11 cellular contexts compared by ENCODE assay signal in the genomic region with DNA sequence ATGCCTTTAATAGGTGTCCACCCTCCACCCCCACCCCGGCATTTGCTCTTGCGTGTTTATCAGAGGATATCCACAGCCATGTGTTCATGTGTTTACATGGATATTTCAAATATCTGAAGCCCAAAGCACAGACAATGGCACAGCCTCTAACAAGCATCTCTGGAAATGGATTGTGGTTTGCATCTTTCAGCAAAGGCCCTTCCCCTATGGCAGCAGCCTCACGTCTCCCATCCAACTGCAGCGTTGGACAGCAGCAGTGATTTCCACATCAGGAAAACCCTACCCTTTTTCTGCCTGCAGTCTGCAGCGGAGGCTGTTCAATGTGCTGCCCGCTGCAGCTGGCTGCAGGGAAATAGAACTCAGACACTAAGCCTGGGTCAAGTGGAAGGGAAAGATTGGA. TPM values are rescaled to one million over a fixed set of nuclear protein-coding genes. Genes with fewer than 3 reads are reported as not detected.
DNase-seq lines count a peak whose midpoint lies in the region; ATAC-seq, FAIRE-seq and TF ChIP-seq lines count a peak whose summit lies in the region.
"Had no signal": no experiment of that assay in that cellular context is flagged by ENCODE, and none has a peak within 500 bp of the region (broad histone marks: within the 10 kb centered on the region; RNA-seq: fewer than 3 reads in every experiment).

No MANE protein-coding gene starts in this region.

- H3K9me3 ChIP-seq in HepG2 (ENCODE audit: low read length), result no peaks in the 10 kb centered on the region
- no peaks in the 10 kb centered on the region for H3K9me3 ChIP-seq in subcutaneous abdominal adipose tissue (ENCODE audit: control insufficient read depth in 5 of 5, low read length in 5 of 5)
- no peaks in the 10 kb centered on the region for H3K9me3 ChIP-seq in ovary

- H3K4me1 ChIP-seq in HepG2 (ENCODE audit: insufficient read depth, low read length) (peaks cover 64% of the 10 kb centered on the region), subcutaneous abdominal adipose tissue (ENCODE audit: control insufficient read depth in 5 of 5, insufficient read depth in 5 of 5, low read length in 5 of 5) (peaks cover 7 to 55% (median 48%) of the 10 kb centered on the region in 5 donors), ovary (ENCODE audit: insufficient read depth) (peaks cover 10% of the 10 kb centered on the region)

- peak overlapping the region; percentile 68 for H3K4me3 Mint-ChIP-seq in activated T-cell treated with anti-CD3 and anti-CD28 coated beads, Interleukin-2, amount 50 U/mL, for 4 hours
- peak overlapping the region; percentile 71 for H3K4me3 Mint-ChIP-seq in activated naive CD8-positive, alpha-beta T cell treated with anti-CD3 and anti-CD28 coated beads, Interleukin-2, amount 50 U/mL, for 24 hours

- H3K27ac ChIP-seq in HepG2 (ENCODE audit: extremely low read length, insufficient read depth, low read length) (no peak overlapping the region), subcutaneous abdominal adipose tissue (ENCODE audit: low read depth, low read length) (no peak overlapping the region), ovary (no peak overlapping the region)
- H3K27ac ChIP-seq: C4-2B had no signal

- H3K27me3 Mint-ChIP-seq in activated T-cell treated with anti-CD3 and anti-CD28 coated beads, Interleukin-2, amount 50 U/mL, for 4 hours (ENCODE audit: low read depth), result peaks cover 19% of the 10 kb centered on the region
- peaks cover 37% of the 10 kb centered on the region for H3K27me3 Mint-ChIP-seq in activated naive CD8-positive, alpha-beta T cell treated with anti-CD3 and anti-CD28 coated beads, Interleukin-2, amount 50 U/mL, for 24 hours

- POLR2A ChIA-PET in HepG2 (lab: Yijun Ruan, JAX), result no interaction called here

- TF ChIP-seq EP300 in HepG2 (IDR thresholded peaks at IDR 0.05; ENCODE audit: low read depth in 2 of 2, low read length in 2 of 2) (no peak), HepG2 (CRISPR knock-in tag; IDR thresholded peaks at IDR 0.05; ENCODE audit: borderline replicate concordance) (no peak), ovary (IDR thresholded peaks at IDR 0.05) (no peak)

- H3K4me3 ChIP-seq in HepG2 (replicated peaks in 1 of 3; ENCODE audit: insufficient read depth in 1 of 3, low read depth in 2 of 3, low read length in 3 of 3) (peak overlapping the region in 2 of 3 experiments; percentile 60 to 68; a peak in 1 of 6 replicates), subcutaneous abdominal adipose tissue (ENCODE audit: low read depth in 1 of 5, low read length in 5 of 5) (peak overlapping the region in 4 of 5 donors; percentile 10 to 61 (median 28)), ovary (no peak overlapping the region)

- TF ChIP-seq CTCF in HepG2 (CRISPR knock-in tag; IDR thresholded peaks at IDR 0.05), result no peak
- no peak for TF ChIP-seq CTCF in ovary (IDR thresholded peaks at IDR 0.05)

- FAIRE-seq in HepG2 (lab: Jason Lieb, UNC), result no peak
- FAIRE-seq: endothelial cell of umbilical vein, RCC 7860 had no signal

- DNase-seq in activated T-cell treated with anti-CD3 and anti-CD28 coated beads, Interleukin-2, amount 50 U/mL, for 4 hours, result no peak
- no peak for DNase-seq in activated T-cell treated with anti-CD3 and anti-CD28 coated beads, Interleukin-2, amount 50 U/mL, for 48 hours
- no peak for DNase-seq in activated naive CD8-positive, alpha-beta T cell treated with anti-CD3 and anti-CD28 coated beads, Interleukin-2, amount 50 U/mL, for 24 hours
- DNase-seq in HepG2 (ENCODE audit: low spot score) (no peak), ureter (ENCODE audit: low spot score) (no peak), UCSD-AML1 (lab: John Stamatoyannopoulos, UW; ENCODE audit: unreplicated experiment) (no peak), ovary (no peak)

- H3K27ac Mint-ChIP-seq in activated naive CD8-positive, alpha-beta T cell treated with anti-CD3 and anti-CD28 coated beads, Interleukin-2, amount 50 U/mL, for 24 hours, result no peak overlapping the region

- no peaks in the 10 kb centered on the region for H4K20me1 ChIP-seq in HepG2 (ENCODE audit: insufficient read depth, low read length)

- no peak for ATAC-seq in activated T-cell treated with anti-CD3 and anti-CD28 coated beads, Interleukin-2, amount 50 U/mL, for 4 hours
- no peak for ATAC-seq in activated naive CD8-positive, alpha-beta T cell treated with anti-CD3 and anti-CD28 coated beads, Interleukin-2, amount 50 U/mL, for 24 hours
- peak; percentile 36 for ATAC-seq in HepG2

- no peak overlapping the region for H2AFZ ChIP-seq in HepG2 (ENCODE audit: low read length)

- H3K9ac ChIP-seq in HepG2 (ENCODE audit: insufficient read depth, low read depth, low read length), result no peak overlapping the region
- H3K9ac ChIP-seq in subcutaneous abdominal adipose tissue (ENCODE audit: low read length in 5 of 5), result no peak overlapping the region

- H3K36me3 ChIP-seq in HepG2 (replicated peaks in 1 of 2; ENCODE audit: control insufficient read depth in 1 of 2, insufficient read depth in 2 of 2, low read length in 2 of 2) (no peaks in the 10 kb centered on the region), subcutaneous abdominal adipose tissue (ENCODE audit: control insufficient read depth in 5 of 5, insufficient read depth in 5 of 5, low read length in 5 of 5) (no peaks in the 10 kb centered on the region), ovary (no peaks in the 10 kb centered on the region)

- H3K36me3 Mint-ChIP-seq in activated T-cell treated with anti-CD3 and anti-CD28 coated beads, Interleukin-2, amount 50 U/mL, for 4 hours (ENCODE audit: insufficient read depth), result no peaks in the 10 kb centered on the region
- H3K36me3 Mint-ChIP-seq in activated naive CD8-positive, alpha-beta T cell treated with anti-CD3 and anti-CD28 coated beads, Interleukin-2, amount 50 U/mL, for 24 hours (ENCODE audit: low read depth), result no peaks in the 10 kb centered on the region

- no TSS peak for BruUV-seq in HepG2 (replicated peaks; lab: Mats Ljungman, UMichigan)

- CTCF ChIA-PET in HepG2 (lab: Yijun Ruan, JAX; ENCODE audit: low intra/inter-chr PET ratio, low total read pairs), result no interaction called here

- peaks cover 0 to 11% of the 10 kb centered on the region in 2 experiments; a peak in 2 of 5 replicates for H3K27me3 ChIP-seq in HepG2 (ENCODE audit: control insufficient read depth in 1 of 2, insufficient read depth in 2 of 2, low read length in 2 of 2)
- H3K27me3 ChIP-seq in subcutaneous abdominal adipose tissue (ENCODE audit: control insufficient read depth in 5 of 5, insufficient read depth in 4 of 5, low read length in 5 of 5), result peaks cover 0 to 24% (median 9%) of the 10 kb centered on the region in 5 donors
- no peaks in the 10 kb centered on the region for H3K27me3 ChIP-seq in ovary

- no peak for TF ChIP-seq RAD21 in HepG2 (CRISPR knock-in tag; IDR thresholded peaks at IDR 0.05)

- WGBS in HepG2 (ENCODE audit: low lambda C conversion rate), result 7% methylated on average over 5 of the region's 6 CpGs
- WGBS in ovary, 3 donors, result 21 to 25% (median 21%) methylated on average over 6 of the region's 6 CpGs

- H3K79me2 ChIP-seq in HepG2 (ENCODE audit: insufficient read depth, low read length), result no peaks in the 10 kb centered on the region

- TF ChIP-seq POLR2A in HepG2 (IDR thresholded peaks at IDR 0.05; ENCODE audit: insufficient read depth in 1 of 2, low read depth in 2 of 2, low read length in 2 of 2), result no peak
- no peak for TF ChIP-seq POLR2A in ovary (IDR thresholded peaks at IDR 0.05)

- peaks cover 40% of the 10 kb centered on the region for H3K4me1 Mint-ChIP-seq in activated T-cell treated with anti-CD3 and anti-CD28 coated beads, Interleukin-2, amount 50 U/mL, for 4 hours (ENCODE audit: low read depth)
- peaks cover 43% of the 10 kb centered on the region for H3K4me1 Mint-ChIP-seq in activated naive CD8-positive, alpha-beta T cell treated with anti-CD3 and anti-CD28 coated beads, Interleukin-2, amount 50 U/mL, for 24 hours

- no peaks in the 10 kb centered on the region for H3K9me3 Mint-ChIP-seq in activated T-cell treated with anti-CD3 and anti-CD28 coated beads, Interleukin-2, amount 50 U/mL, for 4 hours
- no peaks in the 10 kb centered on the region for H3K9me3 Mint-ChIP-seq in activated naive CD8-positive, alpha-beta T cell treated with anti-CD3 and anti-CD28 coated beads, Interleukin-2, amount 50 U/mL, for 24 hours

- peak overlapping the region; percentile 74 for H3K4me2 ChIP-seq in HepG2 (ENCODE audit: low read depth, low read length)

- intact Hi-C loops in HepG2 (cut with micrococcal nuclease; ENCODE audit: unreplicated experiment) (no loop called here), ovary (cut with DNase I) (no loop called here)

- in situ Hi-C loops in HepG2 (cut with HindIII; ENCODE audit: extremely low pct_ligation_motif_present, low pct_unique_long_range_greater_than_20kb), result loop anchor here (5.0 kb wide), 1 partner anchor 33 kb away; no protein-coding TSS in a partner anchor

RNA-seq across cellular contexts. Expression of a gene that starts 1.6 kb away (rescaled TPM):
- 100 to 1,000 TPM; 179 to 227 (median 216) TPM for total RNA-seq in activated T-cell treated with anti-CD3 and anti-CD28 coated beads, Interleukin-2, amount 50 U/mL, for 4 hours
- total RNA-seq in HepG2 (2016; rRNA removed; fragmentation: Illumina TruSeq; extraction: Trizol), result 0.18 and 0.49 TPM in 2 replicates
- 0.09 TPM in 1 of 2 replicates, not detected in the other for total RNA-seq in HepG2 (2016; cell fraction: cytosol; rRNA removed; fragmentation: Illumina TruSeq; extraction: Trizol; ENCODE audit: low read depth)
- 0.24 and 0.36 TPM in 2 replicates for total RNA-seq in HepG2 (2016; cell fraction: insoluble cytoplasmic fraction; rRNA removed; fragmentation: Illumina TruSeq; extraction: Trizol)
- total RNA-seq in HepG2 (2016; cell fraction: membrane; rRNA removed; fragmentation: Illumina TruSeq; extraction: Trizol), result 0.14 and 0.19 TPM in 2 replicates
- 0.22 and 0.47 TPM in 2 replicates for total RNA-seq in HepG2 (2016; cell fraction: nucleus; rRNA removed; fragmentation: Illumina TruSeq; extraction: Trizol)
- 0.40 and 0.50 TPM in 2 replicates for polyA plus RNA-seq in HepG2 (2011; rRNA removed)
- 0.27 and 0.47 TPM in 2 replicates for polyA plus RNA-seq in HepG2 (2011; cell fraction: cytosol; rRNA removed)
- 0.58 and 0.66 TPM in 2 replicates for polyA plus RNA-seq in HepG2 (2011; cell fraction: nucleus; rRNA removed)
- 0.76 and 2.1 TPM in 2 replicates for polyA plus RNA-seq in HepG2 (2012)
- polyA plus RNA-seq in HepG2 (2016; cell fraction: cytosol; fragmentation: Illumina TruSeq; extraction: Trizol; ENCODE audit: low read depth), result 0.03 and 0.06 TPM in 2 replicates
- polyA plus RNA-seq in HepG2 (2016; cell fraction: insoluble cytoplasmic fraction; fragmentation: Illumina TruSeq; extraction: Trizol; ENCODE audit: low read depth), result 0.21 and 0.29 TPM in 2 replicates
- 0.09 and 0.11 TPM in 2 replicates for polyA plus RNA-seq in HepG2 (2016; cell fraction: membrane; fragmentation: Illumina TruSeq; extraction: Trizol; ENCODE audit: low read depth)
- 0.43 and 0.48 TPM in 2 replicates for polyA plus RNA-seq in HepG2 (2016; cell fraction: nucleus; fragmentation: Illumina TruSeq; extraction: Trizol; ENCODE audit: insufficient read depth, low read depth)
- 0.30 and 18.0 TPM in 2 replicates for polyA minus RNA-seq in HepG2 (2011; rRNA and poly(A)+ RNA removed; ENCODE audit: low replicate concordance)
- 0.49 and 1.3 TPM in 2 replicates for polyA minus RNA-seq in HepG2 (2011; cell fraction: cytosol; rRNA and poly(A)+ RNA removed)
- polyA minus RNA-seq in HepG2 (2011; cell fraction: nucleus; rRNA and poly(A)+ RNA removed), result 0.26 and 0.50 TPM in 2 replicates
- 35.5 TPM for total RNA-seq in ureter
- 10 to 100 TPM in 1 of 7 donors, 1 to 10 TPM in 6; 1.9 to 11.8 (median 5.3) TPM for total RNA-seq in ovary
- 1 to 10 TPM; 1.8 to 9.0 TPM for polyA plus RNA-seq in ovary

RNA-seq across cellular contexts. Expression of a gene that starts 38.7 kb away (rescaled TPM):
- 10 to 100 TPM; 14.7 to 17.2 (median 16.1) TPM for total RNA-seq in activated T-cell treated with anti-CD3 and anti-CD28 coated beads, Interleukin-2, amount 50 U/mL, for 4 hours
- total RNA-seq in HepG2 (2016; rRNA removed; fragmentation: Illumina TruSeq; extraction: Trizol) (4.0 and 5.8 TPM in 2 replicates), ureter (12.5 TPM), ovary (1 to 10 TPM in 6 of 7 donors, under 1 TPM in 1; 0.86 to 3.9 (median 2.6) TPM)
- 1.5 and 1.8 TPM in 2 replicates for total RNA-seq in HepG2 (2016; cell fraction: cytosol; rRNA removed; fragmentation: Illumina TruSeq; extraction: Trizol; ENCODE audit: low read depth)
- 4.8 and 5.0 TPM in 2 replicates for total RNA-seq in HepG2 (2016; cell fraction: insoluble cytoplasmic fraction; rRNA removed; fragmentation: Illumina TruSeq; extraction: Trizol)
- total RNA-seq in HepG2 (2016; cell fraction: membrane; rRNA removed; fragmentation: Illumina TruSeq; extraction: Trizol), result 3.2 and 5.3 TPM in 2 replicates
- total RNA-seq in HepG2 (2016; cell fraction: nucleus; rRNA removed; fragmentation: Illumina TruSeq; extraction: Trizol), result 4.7 and 6.1 TPM in 2 replicates
- polyA plus RNA-seq in HepG2 (2011; rRNA removed) (3.7 and 4.5 TPM in 2 replicates), ovary (1 to 10 TPM; 1.2 to 1.3 TPM)
- polyA plus RNA-seq in HepG2 (2011; cell fraction: cytosol; rRNA removed), result 2.1 and 3.7 TPM in 2 replicates
- 11.0 and 15.9 TPM in 2 replicates for polyA plus RNA-seq in HepG2 (2011; cell fraction: nucleus; rRNA removed)
- 0.95 and 1.4 TPM in 2 replicates for polyA plus RNA-seq in HepG2 (2012)
- polyA plus RNA-seq in HepG2 (2016; cell fraction: cytosol; fragmentation: Illumina TruSeq; extraction: Trizol; ENCODE audit: low read depth), result 2.2 and 2.8 TPM in 2 replicates
- 3.9 and 4.3 TPM in 2 replicates for polyA plus RNA-seq in HepG2 (2016; cell fraction: insoluble cytoplasmic fraction; fragmentation: Illumina TruSeq; extraction: Trizol; ENCODE audit: low read depth)
- 1.9 and 2.6 TPM in 2 replicates for polyA plus RNA-seq in HepG2 (2016; cell fraction: membrane; fragmentation: Illumina TruSeq; extraction: Trizol; ENCODE audit: low read depth)
- 7.2 and 7.3 TPM in 2 replicates for polyA plus RNA-seq in HepG2 (2016; cell fraction: nucleus; fragmentation: Illumina TruSeq; extraction: Trizol; ENCODE audit: insufficient read depth, low read depth)
- polyA minus RNA-seq in HepG2 (2011; rRNA and poly(A)+ RNA removed; ENCODE audit: low replicate concordance), result 8.9 and 22.1 TPM in 2 replicates
- 1.3 and 2.0 TPM in 2 replicates for polyA minus RNA-seq in HepG2 (2011; cell fraction: cytosol; rRNA and poly(A)+ RNA removed)
- 7.3 and 8.9 TPM in 2 replicates for polyA minus RNA-seq in HepG2 (2011; cell fraction: nucleus; rRNA and poly(A)+ RNA removed)
